ENCODE assay signal across 12 cellular contexts in the genomic region with DNA sequence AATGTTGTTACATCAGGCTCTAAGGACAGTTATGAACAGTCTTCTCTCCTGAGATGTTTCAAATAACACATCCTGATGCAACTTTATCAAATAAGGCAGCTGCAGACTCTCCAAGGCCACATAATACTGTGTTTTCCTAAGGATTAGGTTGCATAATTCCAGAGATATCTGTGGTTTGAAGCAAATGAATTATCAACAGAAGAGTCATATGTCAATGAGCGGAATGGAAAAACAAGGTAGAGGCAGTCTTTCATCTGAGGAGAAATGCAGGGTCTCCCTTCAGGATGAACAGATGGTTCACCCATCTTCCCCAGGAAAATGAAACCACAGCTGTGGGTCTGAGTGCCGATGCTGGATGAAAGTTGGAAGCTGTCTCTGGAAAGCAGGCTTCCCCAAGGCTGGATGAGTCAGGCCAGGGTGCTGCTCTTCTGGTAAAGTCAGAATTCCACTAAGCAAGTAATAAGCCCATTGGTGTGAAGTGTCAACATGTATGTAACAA. TPM values are rescaled to one million over a fixed set of nuclear protein-coding genes. Genes with fewer than 3 reads are reported as not detected.
DNase-seq lines count a peak whose midpoint lies in the region; TF ChIP-seq lines count a peak whose summit lies in the region.
"Had no signal": no experiment of that assay in that cellular context is flagged by ENCODE, and none has a peak within 500 bp of the region (broad histone marks: within the 10 kb centered on the region; RNA-seq: fewer than 3 reads in every experiment).

No MANE protein-coding gene starts in this region.

- no peak overlapping the region for H2BK12ac ChIP-seq in trophoblast cell (ENCODE audit: low read length)

- H3K4me1 ChIP-seq in trophoblast cell (ENCODE audit: control insufficient read depth in 1 of 2, insufficient read depth in 2 of 2, low read length in 2 of 2) = no peaks in the 10 kb centered on the region
- H3K4me1 ChIP-seq: parathyroid adenoma had no signal

- H4K91ac ChIP-seq in trophoblast cell (ENCODE audit: low read depth, low read length) = no peak overlapping the region

- H4K8ac ChIP-seq in trophoblast cell (ENCODE audit: low read depth, low read length) = no peak overlapping the region

- H3K18ac ChIP-seq in trophoblast cell (ENCODE audit: low read length) = no peak overlapping the region

- H3K4me3 Mint-ChIP-seq in activated naive CD8-positive, alpha-beta T cell treated with anti-CD3 and anti-CD28 coated beads for 36 hours = no peak overlapping the region

- no CpG with 5 or more reads among the region's 2 CpGs for WGBS in trophoblast cell (ENCODE audit: extremely low coverage, insufficient coverage, insufficient read length)

- H2AFZ ChIP-seq in trophoblast cell (ENCODE audit: insufficient read depth, low read length, poor library complexity) = no peak overlapping the region
- H2AFZ ChIP-seq: parathyroid adenoma had no signal

- H3K23ac ChIP-seq in trophoblast cell (ENCODE audit: low read length) = no peak overlapping the region

- no peak overlapping the region for H4K12ac ChIP-seq in trophoblast cell (ENCODE audit: low read depth, low read length)

- no peak overlapping the region for H3K4me2 ChIP-seq in trophoblast cell (ENCODE audit: low read length)

- H3K79me1 ChIP-seq in trophoblast cell (ENCODE audit: low read length) = no peaks in the 10 kb centered on the region

- no peak for TF ChIP-seq CTCF in choroid plexus epithelial cell (conservative IDR thresholded peaks at IDR 0.05; ENCODE audit: low read depth, low read length)

- H3K9me3 ChIP-seq in trophoblast cell (ENCODE audit: insufficient read depth, low read depth, low read length) = peaks cover 1% of the 10 kb centered on the region

- no peak overlapping the region for H3K14ac ChIP-seq in trophoblast cell (ENCODE audit: low read length)

- no peaks in the 10 kb centered on the region for H3K27me3 Mint-ChIP-seq in activated naive CD8-positive, alpha-beta T cell treated with anti-CD3 and anti-CD28 coated beads for 36 hours

- H3K27ac Mint-ChIP-seq in activated naive CD8-positive, alpha-beta T cell treated with anti-CD3 and anti-CD28 coated beads for 36 hours = no peak overlapping the region

- peaks cover 26% of the 10 kb centered on the region for H3K36me3 Mint-ChIP-seq in activated naive CD8-positive, alpha-beta T cell treated with anti-CD3 and anti-CD28 coated beads for 36 hours

- peak; percentile 78 for DNase-seq in ELR (ENCODE audit: low read depth)
- peak; percentile 94 for DNase-seq in NCI-H2171 treated with DMSO at 0.1 percent for 48 hours (lab: John Stamatoyannopoulos, UW)
- peak; percentile 83 for DNase-seq in choroid plexus epithelial cell (ENCODE audit: low read depth)
- peak; percentile 93 to 94 for DNase-seq in trophoblast cell
- no peak for DNase-seq in activated CD8-positive, alpha-beta memory T cell treated with anti-CD3 and anti-CD28 coated beads for 24 hours
- DNase-seq in DMS114 treated with DMSO at 0.1 percent for 48 hours (lab: John Stamatoyannopoulos, UW; ENCODE audit: unreplicated experiment) = no peak
- no peak for DNase-seq in NCI-H1930 (lab: John Stamatoyannopoulos, UW)
- DNase-seq in activated naive CD8-positive, alpha-beta T cell treated with anti-CD3 and anti-CD28 coated beads for 36 hours = no peak
- DNase-seq: kidney, NCI-H82 had no signal

- peaks cover 15% of the 10 kb centered on the region for H3K9me3 Mint-ChIP-seq in activated naive CD8-positive, alpha-beta T cell treated with anti-CD3 and anti-CD28 coated beads for 36 hours

- no peak overlapping the region for H3K27ac ChIP-seq in trophoblast cell (ENCODE audit: low read depth, low read length)
- H3K27ac ChIP-seq: parathyroid adenoma had no signal

- no peaks in the 10 kb centered on the region for H3K79me2 ChIP-seq in trophoblast cell (ENCODE audit: control insufficient read depth, insufficient read depth, low read length, poor library complexity)
- H3K79me2 ChIP-seq: parathyroid adenoma had no signal

- H2AK5ac ChIP-seq in trophoblast cell (ENCODE audit: low read length) = no peak overlapping the region

- no peak overlapping the region for H2BK120ac ChIP-seq in trophoblast cell (ENCODE audit: insufficient read depth, low read length, poor library complexity)

- H3K27me3 ChIP-seq in trophoblast cell (ENCODE audit: insufficient read depth, low read length) = no peaks in the 10 kb centered on the region

- no peak overlapping the region for H2BK5ac ChIP-seq in trophoblast cell (ENCODE audit: low read depth, low read length, poor library complexity)

- no peak overlapping the region for H3K9ac ChIP-seq in trophoblast cell (ENCODE audit: low read length)
- H3K9ac ChIP-seq: parathyroid adenoma had no signal

- no peaks in the 10 kb centered on the region for H3K36me3 ChIP-seq in trophoblast cell (ENCODE audit: control insufficient read depth in 1 of 2, insufficient read depth in 2 of 2, low read length in 2 of 2)

- peak overlapping the region; percentile 3 for H3K4me3 ChIP-seq in choroid plexus epithelial cell (ENCODE audit: low read depth, low read length)
- no peak overlapping the region for H3K4me3 ChIP-seq in trophoblast cell (ENCODE audit: low read depth, low read length)

- no peak overlapping the region for H3K4ac ChIP-seq in trophoblast cell (ENCODE audit: low read depth, low read length)

- no peaks in the 10 kb centered on the region for H3K4me1 Mint-ChIP-seq in activated naive CD8-positive, alpha-beta T cell treated with anti-CD3 and anti-CD28 coated beads for 36 hours

RNA-seq across cellular contexts. Expression of a gene that starts 22.2 kb away (rescaled TPM):
- polyA plus RNA-seq in trophoblast cell (2013) = 0.81 and 1.0 TPM in 2 replicates
- under 1 TPM; 0.30 to 0.37 TPM for total RNA-seq in activated naive CD8-positive, alpha-beta T cell treated with anti-CD3 and anti-CD28 coated beads for 36 hours

RNA-seq across cellular contexts. Expression of a gene that starts 23.4 kb away (rescaled TPM):
- polyA plus RNA-seq in trophoblast cell (2013) = 0.07 TPM in 1 of 2 replicates, not detected in the other
- total RNA-seq in activated naive CD8-positive, alpha-beta T cell treated with anti-CD3 and anti-CD28 coated beads for 36 hours = not detected
- total RNA-seq: kidney; T-helper 2 cell treated with Interferon-gamma antibody and Interleukin-4, amounts not matched to agents 100 ng/mL and 5 ng/mL, for 36 hours had no signal

RNA-seq across cellular contexts. Expression of a gene that starts 57.3 kb away (rescaled TPM):
- 46.1 and 47.8 TPM in 2 replicates for polyA plus RNA-seq in trophoblast cell (2013)
- 10 to 100 TPM; 30.0 to 31.7 TPM for total RNA-seq in activated naive CD8-positive, alpha-beta T cell treated with anti-CD3 and anti-CD28 coated beads for 36 hours

RNA-seq across cellular contexts. Expression of a gene that starts 58.3 kb away (rescaled TPM):
- 88.3 and 93.5 TPM in 2 replicates for polyA plus RNA-seq in trophoblast cell (2013)
- total RNA-seq in activated naive CD8-positive, alpha-beta T cell treated with anti-CD3 and anti-CD28 coated beads for 36 hours = 10 to 100 TPM; 98.7 to 99.6 TPM

Comparison
In these comparisons a context has a peak if more than half of its experiments do, and no peak if none do; other contexts are left out.
1. DNase-seq: peak in ELR (single experiment), NCI-H2171 treated with DMSO at 0.1 percent for 48 hours (single experiment), choroid plexus epithelial cell (single experiment) and trophoblast cell (2 of 2); none in activated CD8-positive, alpha-beta memory T cell treated with anti-CD3 and anti-CD28 coated beads for 24 hours (single experiment), DMS114 treated with DMSO at 0.1 percent for 48 hours (single experiment), NCI-H1930 (0 of 2) and activated naive CD8-positive, alpha-beta T cell treated with anti-CD3 and anti-CD28 coated beads for 36 hours (single experiment).